19 cellular contexts compared by ENCODE assay signal in genomic region chr18:59556265-59556664, GRCh38.
DNase-seq lines count a peak whose midpoint lies in the region; ATAC-seq and TF ChIP-seq lines count a peak whose summit lies in the region.
"Had no signal": no experiment of that assay in that cellular context is flagged by ENCODE, and none has a peak within 500 bp of the region (broad histone marks: within the 10 kb centered on the region; RNA-seq: fewer than 3 reads in every experiment).

No MANE protein-coding gene starts in this region.

- H3K9me3 ChIP-seq in parathyroid adenoma (ENCODE audit: control insufficient read depth, low read length), result no peaks in the 10 kb centered on the region

- H3K79me2 ChIP-seq in parathyroid adenoma, result no peaks in the 10 kb centered on the region

- TF ChIP-seq CTCF in parathyroid adenoma (IDR thresholded peaks at IDR 0.05) (no peak), lower leg skin (IDR thresholded peaks at IDR 0.05) (no peak)

- peak overlapping the region; percentile 41 for H2AFZ ChIP-seq in parathyroid adenoma

- H3K4me2 ChIP-seq in parathyroid adenoma (ENCODE audit: low read length), result peak overlapping the region; percentile 56

- no peaks in the 10 kb centered on the region for H3K36me3 ChIP-seq in parathyroid adenoma (ENCODE audit: control insufficient read depth, insufficient read depth, low read length)

- H3K27me3 ChIP-seq in parathyroid adenoma (ENCODE audit: control insufficient read depth, insufficient read depth, low read length), result no peaks in the 10 kb centered on the region

- no peak for TF ChIP-seq POLR2A in lower leg skin (IDR thresholded peaks at IDR 0.05)

- H3K4me3 ChIP-seq in parathyroid adenoma (ENCODE audit: low read depth, low read length) (no peak overlapping the region), lower leg skin (ENCODE audit: low read depth, poor library complexity, severe bottlenecking) (no peak overlapping the region)

- H3K9ac ChIP-seq in parathyroid adenoma, result no peak overlapping the region

- no peak for ATAC-seq in GM19397 (IDR thresholded peaks at IDR 0.05; ENCODE audit: unreplicated experiment)
- ATAC-seq: effector memory CD8-positive, alpha-beta T cell had no signal

- no peaks in the 10 kb centered on the region for H3K4me1 ChIP-seq in parathyroid adenoma

- 24 to 28% methylated on average over 4 of the region's 4 CpGs for WGBS in lower leg skin, 2 donors

- DNase-seq in GM03348 (ENCODE audit: low spot score) (peak; percentile 65), NCI-H69 (lab: John Stamatoyannopoulos, UW) (peak; percentile 99), epithelial cell of prostate (ENCODE audit: low read depth, low spot score) (peak; percentile 24), NCI-H2196 treated with DMSO at 0.1 percent for 48 hours (lab: John Stamatoyannopoulos, UW; ENCODE audit: unreplicated experiment) (no peak), lower leg skin (ENCODE audit: low spot score in 2 of 2) (no peak)
- no peak for DNase-seq in activated CD4-positive, alpha-beta T cell treated with anti-CD3 and anti-CD28 coated beads for 48 hours
- DNase-seq: activated CD4-positive, alpha-beta T cell treated with anti-CD3 and anti-CD28 coated beads for 1 hour; activated CD8-positive, alpha-beta memory T cell treated with anti-CD3 and anti-CD28 coated beads, Interleukin-2, amount 50 U/mL, for 48 hours; activated naive CD4-positive, alpha-beta T cell treated with anti-CD3 and anti-CD28 coated beads, Interleukin-2, amount 10 ng/mL, durations not matched to agents 7 days and 5 days; CD4-positive, alpha-beta memory T cell; effector memory CD8-positive, alpha-beta T cell; GDM1; head of caudate nucleus; islet precursor cell; NCI-H524 treated with DMSO at 0.1 percent for 48 hours; stimulated activated CD4-positive, alpha-beta T cell treated with anti-CD3 and anti-CD28 coated beads, Interleukin-2, amount 100 ng/mL, for 24 hours; stimulated activated CD8-positive, alpha-beta memory T cell treated with anti-CD3 and anti-CD28 coated beads, Interleukin-4, amount 100 ng/mL, for 48 hours had no signal

- H3K27ac ChIP-seq in epithelial cell of prostate (no peak overlapping the region), parathyroid adenoma (no peak overlapping the region)

- intact Hi-C loops in lower leg skin (cut with DNase I; ENCODE audit: low total_unique reads), result no loop called here

Comparison
In these comparisons a context has a peak if more than half of its experiments do, and no peak if none do; other contexts are left out.
1. DNase-seq: peak in GM03348 (single experiment), NCI-H69 (single experiment) and epithelial cell of prostate (single experiment); none in NCI-H2196 treated with DMSO at 0.1 percent for 48 hours (single experiment), lower leg skin (0 of 2) and activated CD4-positive, alpha-beta T cell treated with anti-CD3 and anti-CD28 coated beads for 48 hours (single experiment).